In genomic region chr10:104309980-104310978, GRCh38 we compare ENCODE assay signal across 9 cellular contexts. TPM values are rescaled to one million over a fixed set of nuclear protein-coding genes. Genes with fewer than 3 reads are reported as not detected.
DNase-seq lines count a peak whose midpoint lies in the region; ATAC-seq lines count a peak whose summit lies in the region.
"Had no signal": no experiment of that assay in that cellular context is flagged by ENCODE, and none has a peak within 500 bp of the region (broad histone marks: within the 10 kb centered on the region; RNA-seq: fewer than 3 reads in every experiment).

No MANE protein-coding gene starts in this region.

- DNase-seq in ACHN: peak; percentile 63
- DNase-seq in HT1080 (ENCODE audit: low read depth): peak; percentile 83
- DNase-seq in dedifferentiated amniotic fluid mesenchymal stem cell (ENCODE audit: extremely low spot score): peak; percentile 81
- peak; percentile 56 for DNase-seq in medulla oblongata (ENCODE audit: extremely low spot score)
- DNase-seq in DMS79 (lab: John Stamatoyannopoulos, UW): no peak
- no peak for DNase-seq in stimulated activated naive CD4-positive, alpha-beta T cell treated with Interleukin-2 at 50 U/mL for 16 hours (lab: John Stamatoyannopoulos, UW)
- DNase-seq in NK-92 (lab: John Stamatoyannopoulos, UW; ENCODE audit: unreplicated experiment): no peak
- DNase-seq: activated effector memory CD4-positive, alpha-beta T cell treated with anti-CD3 and anti-CD28 coated beads, Interleukin-2, amount 50 U/mL, for 16 hours had no signal

- in situ Hi-C loops in ACHN (cut with HindIII; ENCODE audit: low pct_ligation_motif_present, low pct_unique_long_range_greater_than_20kb, low sequenced_read_pairs): loop anchor here (10.0 kb wide), 1 partner anchor 55 kb away; the partner anchor contains the start of gene GSTO1

- ATAC-seq in GM18519 (IDR thresholded peaks at IDR 0.05; ENCODE audit: low FRiP score, unreplicated experiment): no peak

RNA-seq across cellular contexts. Expression of gene ITPRIP, which starts 28.0 kb away (rescaled TPM):
- total RNA-seq in HT1080 (2014; rRNA removed; shearing (Covaris generic)): 14.0 and 20.0 TPM in 2 replicates
- polyA plus RNA-seq in HT1080 (2015; cell fraction: cytosol; rRNA removed): 64.3 and 65.9 TPM in 2 replicates
- polyA plus RNA-seq in HT1080 (2015; cell fraction: nucleus; rRNA removed): 96.2 and 99.9 TPM in 2 replicates

RNA-seq across cellular contexts. Expression of gene GSTO2, which starts 41.3 kb away (rescaled TPM):
- total RNA-seq in HT1080 (2014; rRNA removed; shearing (Covaris generic)): 1.7 and 1.8 TPM in 2 replicates
- 1.9 and 2.1 TPM in 2 replicates for polyA plus RNA-seq in HT1080 (2015; cell fraction: cytosol; rRNA removed)
- polyA plus RNA-seq in HT1080 (2015; cell fraction: nucleus; rRNA removed): 1.7 and 2.0 TPM in 2 replicates

RNA-seq across cellular contexts. Expression of gene CFAP58, which starts 43.4 kb away (rescaled TPM):
- 0.58 and 1.8 TPM in 2 replicates for total RNA-seq in HT1080 (2014; rRNA removed; shearing (Covaris generic))
- 1.9 and 2.7 TPM in 2 replicates for polyA plus RNA-seq in HT1080 (2015; cell fraction: cytosol; rRNA removed)
- polyA plus RNA-seq in HT1080 (2015; cell fraction: nucleus; rRNA removed): 2.3 and 3.9 TPM in 2 replicates

RNA-seq across cellular contexts. Expression of gene GSTO1, which starts 55.6 kb away (rescaled TPM):
- 203 and 280 TPM in 2 replicates for total RNA-seq in HT1080 (2014; rRNA removed; shearing (Covaris generic))
- polyA plus RNA-seq in HT1080 (2015; cell fraction: cytosol; rRNA removed): 349 and 373 TPM in 2 replicates
- polyA plus RNA-seq in HT1080 (2015; cell fraction: nucleus; rRNA removed): 216 and 242 TPM in 2 replicates

Comparison
In these comparisons a context has a peak if more than half of its experiments do, and no peak if none do; other contexts are left out.
1. DNase-seq: peak in ACHN (single experiment), HT1080 (single experiment), dedifferentiated amniotic fluid mesenchymal stem cell (single experiment) and medulla oblongata (single experiment); none in DMS79 (single experiment), stimulated activated naive CD4-positive, alpha-beta T cell treated with Interleukin-2 at 50 U/mL for 16 hours (single experiment) and NK-92 (single experiment).